8 cellular contexts compared by ENCODE assay signal in the genomic region with DNA sequence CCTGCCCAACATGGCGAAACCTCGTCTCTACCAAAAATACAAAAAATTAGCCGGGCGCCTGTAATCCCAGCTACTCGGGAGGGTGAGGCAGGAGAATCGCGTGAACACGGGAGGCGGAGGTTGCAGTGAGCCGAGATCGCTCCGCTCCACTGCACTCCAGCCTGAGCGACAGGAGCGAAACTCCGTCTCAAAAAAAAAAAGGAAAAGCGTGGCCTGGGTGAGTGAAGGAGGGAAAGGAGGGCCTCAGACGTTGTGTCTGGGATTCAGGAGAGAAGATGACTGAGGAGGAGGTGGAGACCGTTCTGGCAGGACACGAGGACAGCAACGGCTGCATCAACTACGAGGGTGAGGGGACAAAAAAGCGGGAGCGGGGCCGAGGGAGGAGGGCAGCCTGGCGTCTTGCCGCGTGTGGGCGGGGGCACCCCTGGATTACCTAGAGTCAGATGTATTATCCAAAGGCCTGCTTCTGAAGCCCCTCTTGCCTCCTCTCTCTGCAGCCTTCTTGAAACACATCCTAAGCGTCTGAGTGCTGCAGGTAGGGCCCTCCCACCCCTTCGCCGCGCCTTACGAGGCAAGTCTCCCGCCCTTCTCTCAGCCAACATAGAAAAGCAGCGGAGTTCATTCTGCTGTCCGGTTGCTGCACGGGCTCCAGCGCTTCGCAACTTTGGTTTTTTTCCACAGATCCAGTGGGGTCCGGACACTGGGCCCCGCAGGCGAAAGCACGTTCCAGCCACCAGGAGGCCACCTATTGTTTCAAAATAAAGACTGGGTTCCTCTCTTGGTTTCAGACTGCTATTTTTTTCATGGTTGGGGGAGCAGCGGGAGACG. TPM values are rescaled to one million over a fixed set of nuclear protein-coding genes. Genes with fewer than 3 reads are reported as not detected.
DNase-seq lines count a peak whose midpoint lies in the region; ATAC-seq and TF ChIP-seq lines count a peak whose summit lies in the region.

No MANE protein-coding gene starts in this region.

- DNase-seq in GM23338 (ENCODE audit: low spot score) (peak; percentile 94), LNCaP clone FGC (ENCODE audit: low read depth) (no peak), RWPE1 (ENCODE audit: low spot score) (peak; percentile 81), fibroblast of the conjunctiva (ENCODE audit: low read depth) (peak; percentile 73), superior temporal gyrus (ENCODE audit: extremely low spot score) (peak; percentile 60)
- peak; percentile 57 for DNase-seq in activated effector memory CD4-positive, alpha-beta T cell treated with Interleukin-2 at 50 U/mL for 16 hours

- H3K79me2 ChIP-seq in DOHH2 (ENCODE audit: control insufficient read depth, low read length) (peaks cover 59% of the 10 kb centered on the region), GM23338 (replicated peaks; ENCODE audit: insufficient read depth) (peaks cover 44% of the 10 kb centered on the region), neural cell (replicated peaks; ENCODE audit: insufficient read depth, low read length) (peaks cover 40% of the 10 kb centered on the region)

- H3K4me3 ChIP-seq in DOHH2 (ENCODE audit: low read length) (peak overlapping the region; percentile 82), GM23338 (peak overlapping the region; percentile 57), LNCaP clone FGC (ENCODE audit: low read depth, low read length) (peak overlapping the region; percentile 90), neural cell (ENCODE audit: low read length) (peak overlapping the region; percentile 79)

- TF ChIP-seq CTCF in DOHH2 (IDR thresholded peaks at IDR 0.05; ENCODE audit: low read depth, low read length, poor library complexity, severe bottlenecking) (peak; percentile 43), GM23338 (conservative IDR thresholded peaks at IDR 0.05; ENCODE audit: low read depth in 2 of 2) (peak; percentile 47 to 68), LNCaP clone FGC (IDR thresholded peaks at IDR 0.05; ENCODE audit: control insufficient read depth, extremely low read depth, insufficient read depth) (peak; percentile 35; the same call in 1 of the 2 replicates), RWPE1 (conservative IDR thresholded peaks at IDR 0.05; ENCODE audit: low read depth) (peak; percentile 62), neural cell (IDR thresholded peaks at IDR 0.05; ENCODE audit: poor library complexity, severe bottlenecking) (peak; percentile 34)

- peaks cover 46% of the 10 kb centered on the region for H3K27me3 Mint-ChIP-seq in GM23338 (ENCODE audit: insufficient read depth, low read depth, poor library complexity)

- CTCF ChIA-PET in RWPE1 (lab: Yijun Ruan, JAX) = no interaction called here

- ATAC-seq in GM23338 = peak; percentile 21

- H2AFZ ChIP-seq in GM23338 = 0 out of 2 replicates have a peak overlapping the region, but pooled peaks have one; percentile 16
- peak overlapping the region; percentile 42 for H2AFZ ChIP-seq in neural cell (ENCODE audit: low read depth, low read length)

- no peaks in the 10 kb centered on the region; the same call in none of the 3 replicates for H3K9me3 Mint-ChIP-seq in GM23338

- peaks cover 63% of the 10 kb centered on the region for H3K36me3 Mint-ChIP-seq in GM23338 (ENCODE audit: low read depth)

- no peaks in the 10 kb centered on the region for H3K27me3 ChIP-seq in DOHH2 (ENCODE audit: control insufficient read depth, low read length)
- H3K27me3 ChIP-seq in GM23338 (ENCODE audit: insufficient read depth) = no peaks in the 10 kb centered on the region
- H3K27me3 ChIP-seq in neural cell (ENCODE audit: insufficient read depth, low read depth, low read length) = no peaks in the 10 kb centered on the region

- H3K4me1 Mint-ChIP-seq in GM23338 = peaks cover 56% of the 10 kb centered on the region

- H3K4me1 ChIP-seq in DOHH2 (ENCODE audit: control insufficient read depth, low read length) (peaks cover 46% of the 10 kb centered on the region), GM23338 (ENCODE audit: insufficient read depth) (peaks cover 46% of the 10 kb centered on the region)

- H3K4me3 Mint-ChIP-seq in GM23338 = peak overlapping the region; percentile 92

- H3K9me3 ChIP-seq in DOHH2 (ENCODE audit: control insufficient read depth, insufficient read depth, low read length) (no peaks in the 10 kb centered on the region), neural cell (ENCODE audit: low read length) (no peaks in the 10 kb centered on the region)

- H3K4me2 ChIP-seq in DOHH2 (ENCODE audit: low read length) = peak overlapping the region; percentile 77
- H3K4me2 ChIP-seq in GM23338 = peak overlapping the region; percentile 76
- peak overlapping the region; percentile 69 for H3K4me2 ChIP-seq in neural cell (ENCODE audit: low read length)

- no peaks in the 10 kb centered on the region for H3K9me2 ChIP-seq in DOHH2 (replicated peaks; ENCODE audit: control insufficient read depth, low read length)
- no peaks in the 10 kb centered on the region for H3K9me2 ChIP-seq in GM23338 (ENCODE audit: insufficient read depth)
- no peaks in the 10 kb centered on the region for H3K9me2 ChIP-seq in neural cell (ENCODE audit: insufficient read depth, low read length)

- POLR2A ChIA-PET in RWPE1 (lab: Yijun Ruan, JAX; ENCODE audit: low non-redundant PET) = no interaction called here

- peak overlapping the region; percentile 99 for H3K27ac Mint-ChIP-seq in GM23338

- H4K20me1 ChIP-seq in DOHH2 (ENCODE audit: control insufficient read depth, insufficient read depth, low read depth, low read length) (peaks cover 15% of the 10 kb centered on the region), GM23338 (replicated peaks; ENCODE audit: insufficient read depth) (peaks cover 13% of the 10 kb centered on the region; the same call in 1 of the 2 replicates), neural cell (ENCODE audit: insufficient read depth) (peaks cover 5% of the 10 kb centered on the region)

- H3K36me3 ChIP-seq in DOHH2 (ENCODE audit: control insufficient read depth, low read length) = peaks cover 56% of the 10 kb centered on the region
- H3K36me3 ChIP-seq in GM23338 (ENCODE audit: insufficient read depth) = peaks cover 27% of the 10 kb centered on the region
- peaks cover 13% of the 10 kb centered on the region for H3K36me3 ChIP-seq in neural cell (ENCODE audit: insufficient read depth, low read length)

- peak overlapping the region; percentile 78 for H3K27ac ChIP-seq in DOHH2 (ENCODE audit: low read depth, low read length)
- H3K27ac ChIP-seq in GM23338 (ENCODE audit: low read depth) = peak overlapping the region; percentile 94
- H3K27ac ChIP-seq in RWPE1 = peak overlapping the region; percentile 97
- peak overlapping the region; percentile 98 for H3K27ac ChIP-seq in neural cell (ENCODE audit: low read length)

- TF ChIP-seq EP300 in neural cell (conservative IDR thresholded peaks at IDR 0.05; ENCODE audit: poor library complexity, severe bottlenecking) = no peak

- H3F3A ChIP-seq in DOHH2 (ENCODE audit: control insufficient read depth, insufficient read depth) (peaks cover 11% of the 10 kb centered on the region), GM23338 (replicated peaks; ENCODE audit: low read depth) (peaks cover 39% of the 10 kb centered on the region), neural cell (ENCODE audit: insufficient read depth, low read length, poor library complexity, severe bottlenecking) (no peaks in the 10 kb centered on the region)

- peak; percentile 8 for TF ChIP-seq RAD21 in neural cell (conservative IDR thresholded peaks at IDR 0.05)

- H3K9ac ChIP-seq in neural cell (ENCODE audit: low read length) = peak overlapping the region; percentile 92

TF ChIP-seq in GM23338, 12 proteins besides CTCF, POLR2A, EP300 and RAD21:
- no peak for TF ChIP-seq NANOG (IDR thresholded peaks at IDR 0.05; ENCODE audit: borderline replicate concordance)
- no peak for TF ChIP-seq ZNF331 (CRISPR knock-in tag; IDR thresholded peaks at IDR 0.05; ENCODE audit: low read depth)
- TF ChIP-seq EZH2phosphoT487 (IDR thresholded peaks at IDR 0.05; ENCODE audit: unreplicated experiment) = no peak
- peak; percentile 13; the same call in 1 of the 2 replicates for TF ChIP-seq CREB1 (CRISPR knock-in tag; IDR thresholded peaks at IDR 0.05; ENCODE audit: low read depth)
- peak; percentile 60 for TF ChIP-seq POLR2AphosphoS5 (IDR thresholded peaks at IDR 0.05; ENCODE audit: low read depth)

TF ChIP-seq in neural cell, 6 proteins besides CTCF, POLR2A, EP300 and RAD21:
- TF ChIP-seq EZH2 (IDR thresholded peaks at IDR 0.05; ENCODE audit: borderline replicate concordance, insufficient read depth, low read length, poor library complexity, severe bottlenecking) = no peak
- TF ChIP-seq TAF1 (IDR thresholded peaks at IDR 0.05; ENCODE audit: low read depth) = no peak
- TF ChIP-seq MXI1 (conservative IDR thresholded peaks at IDR 0.05; ENCODE audit: poor library complexity, severe bottlenecking) = peak; percentile 31
- peak; percentile 7 for TF ChIP-seq POLR2AphosphoS5 (IDR thresholded peaks at IDR 0.05)

RNA-seq across cellular contexts. Expression of a gene that starts 0.7 kb away (rescaled TPM):
- total RNA-seq in GM23338 (2014; rRNA removed; shearing (Covaris generic)) = 1,092 and 1,271 TPM in 2 replicates
- 1,545 and 1,548 TPM in 2 replicates for polyA plus RNA-seq in GM23338 (2016; fragmentation: Nextera tagmentation; extraction: Ambion mirVana)
- 2,918 and 3,234 TPM in 2 replicates for polyA plus RNA-seq in neural cell
- 523 and 580 TPM in 2 replicates for polyA minus RNA-seq in neural cell

RNA-seq across cellular contexts. Expression of a gene that starts 5.0 kb away (rescaled TPM):
- 96.9 and 103 TPM in 2 replicates for total RNA-seq in GM23338 (2014; rRNA removed; shearing (Covaris generic))
- polyA plus RNA-seq in GM23338 (2016; fragmentation: Nextera tagmentation; extraction: Ambion mirVana) (164 and 170 TPM in 2 replicates), neural cell (369 and 376 TPM in 2 replicates)
- 78.0 and 82.5 TPM in 2 replicates for polyA minus RNA-seq in neural cell

RNA-seq across cellular contexts. Expression of a gene that starts 29.3 kb away (rescaled TPM):
- total RNA-seq in GM23338 (2014; rRNA removed; shearing (Covaris generic)) = 97.2 and 142 TPM in 2 replicates
- 23.3 and 26.2 TPM in 2 replicates for polyA plus RNA-seq in GM23338 (2016; fragmentation: Nextera tagmentation; extraction: Ambion mirVana)
- polyA plus RNA-seq in neural cell = 19.6 and 25.1 TPM in 2 replicates
- polyA minus RNA-seq in neural cell = 16.4 and 26.1 TPM in 2 replicates

RNA-seq across cellular contexts. Expression of a gene that starts 31.9 kb away (rescaled TPM):
- total RNA-seq in GM23338 (2014; rRNA removed; shearing (Covaris generic)) = 40.4 and 44.5 TPM in 2 replicates
- polyA plus RNA-seq in GM23338 (2016; fragmentation: Nextera tagmentation; extraction: Ambion mirVana) (52.1 and 68.3 TPM in 2 replicates), neural cell (85.6 and 93.2 TPM in 2 replicates)
- 157 TPM in 2 replicates for polyA minus RNA-seq in neural cell

RNA-seq across cellular contexts. Expression of a gene that starts 39.3 kb away (rescaled TPM):
- total RNA-seq in GM23338 (2014; rRNA removed; shearing (Covaris generic)) = 4.2 and 5.4 TPM in 2 replicates
- 2.2 and 2.7 TPM in 2 replicates for polyA plus RNA-seq in GM23338 (2016; fragmentation: Nextera tagmentation; extraction: Ambion mirVana)
- polyA plus RNA-seq in neural cell = 6.7 and 11.3 TPM in 2 replicates
- polyA minus RNA-seq in neural cell = 18.8 and 25.1 TPM in 2 replicates
